16 cellular contexts compared by ENCODE assay signal in the genomic region with DNA sequence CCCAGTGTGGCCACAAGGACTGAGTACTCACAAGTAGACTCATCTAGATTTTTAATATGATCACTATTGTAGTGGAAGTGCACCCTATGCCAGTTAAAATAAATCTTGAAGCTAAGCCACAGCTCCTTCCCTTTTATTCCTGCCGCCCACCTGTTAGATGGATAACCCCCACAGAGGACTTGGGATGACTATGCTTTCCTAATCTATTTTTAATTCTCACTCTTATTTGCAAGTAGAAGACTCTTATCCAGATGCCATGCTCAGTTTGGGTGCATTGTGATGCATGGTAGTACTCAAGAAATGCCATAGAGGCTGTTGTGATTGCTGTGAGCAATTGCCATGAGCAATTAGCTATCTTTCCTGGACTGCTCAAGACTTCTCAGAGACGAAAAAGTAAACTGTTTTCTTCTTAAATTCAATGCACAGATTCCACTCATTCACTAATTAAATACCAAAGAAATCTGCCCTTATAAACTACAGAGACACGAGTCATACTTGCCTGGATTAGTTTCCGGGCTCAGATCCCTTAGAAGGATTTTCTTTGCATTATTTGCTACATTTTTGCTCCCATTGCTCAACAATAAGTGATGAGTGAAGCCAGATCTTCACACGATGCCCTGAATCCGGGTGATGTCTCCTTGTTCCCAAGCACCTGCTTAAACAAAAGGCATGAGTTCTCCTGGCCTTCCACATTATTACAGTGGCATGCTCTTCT.
"Had no signal": no experiment of that assay in that cellular context is flagged by ENCODE, and none has a peak within 500 bp of the region (broad histone marks: within the 10 kb centered on the region; RNA-seq: fewer than 3 reads in every experiment).

No MANE protein-coding gene starts in this region.

- H3K36me3 Mint-ChIP-seq: activated naive CD8-positive, alpha-beta T cell treated with anti-CD3 and anti-CD28 coated beads for 36 hours; brain; naive B cell; stimulated activated effector memory CD8-positive, alpha-beta T cell treated with anti-CD3 and anti-CD28 coated beads, Interleukin-12 subunit alpha, Interleukin-12 subunit beta, amount 100 ng/mL, for 72 hours had no signal

- H3K27ac Mint-ChIP-seq: activated CD4-positive, alpha-beta T cell treated with anti-CD3 and anti-CD28 coated beads, Interleukin-2, amount 10 ng/mL, durations not matched to agents 7 days and 5 days; activated naive CD8-positive, alpha-beta T cell treated with anti-CD3 and anti-CD28 coated beads for 36 hours; activated T-helper 1 cell treated with anti-CD3 and anti-CD28 coated beads, Interleukin-12 subunit alpha, Interleukin-12 subunit beta, Interleukin-2, Interleukin-4 antibody, amounts not matched to agents 30 ng/mL and 10 ng/mL and 1 ng/mL, durations not matched to agents 14 hours and 24 hours and 36 hours; naive B cell; stimulated activated effector memory CD8-positive, alpha-beta T cell treated with anti-CD3 and anti-CD28 coated beads, Interleukin-12 subunit alpha, Interleukin-12 subunit beta, amount 100 ng/mL, for 72 hours; T-helper 2 cell treated with Interferon-gamma antibody and Interleukin-4, amounts not matched to agents 5 μg/mL and 100 μg/mL, for 36 hours had no signal

- H3K36me3 ChIP-seq: gastrocnemius medialis, heart right ventricle, pancreas, tibial nerve, vagina had no signal

- ATAC-seq: gastrocnemius medialis; heart right ventricle; pancreas; stimulated activated effector memory CD8-positive, alpha-beta T cell treated with anti-CD3 and anti-CD28 coated beads, Interleukin-12 subunit alpha, Interleukin-12 subunit beta, amount 100 ng/mL, for 72 hours had no signal

- H3K27ac ChIP-seq: gastrocnemius medialis, heart right ventricle, pancreas, tibial nerve, vagina had no signal

- H3K27me3 Mint-ChIP-seq: activated CD4-positive, alpha-beta T cell treated with anti-CD3 and anti-CD28 coated beads, Interleukin-2, amount 10 ng/mL, durations not matched to agents 7 days and 5 days; activated naive CD8-positive, alpha-beta T cell treated with anti-CD3 and anti-CD28 coated beads for 36 hours; brain; naive B cell had no signal

- H3K4me1 Mint-ChIP-seq: activated CD4-positive, alpha-beta T cell treated with anti-CD3 and anti-CD28 coated beads, Interleukin-2, amount 10 ng/mL, durations not matched to agents 7 days and 5 days; activated naive CD8-positive, alpha-beta T cell treated with anti-CD3 and anti-CD28 coated beads for 36 hours; naive B cell; stimulated activated effector memory CD8-positive, alpha-beta T cell treated with anti-CD3 and anti-CD28 coated beads, Interleukin-12 subunit alpha, Interleukin-12 subunit beta, amount 100 ng/mL, for 72 hours had no signal

- H3K9me3 ChIP-seq: gastrocnemius medialis, pancreas, vagina had no signal

- DNase-seq: activated CD4-positive, alpha-beta T cell treated with anti-CD3 and anti-CD28 coated beads, Interleukin-2, amount 10 ng/mL, durations not matched to agents 7 days and 5 days; activated naive CD8-positive, alpha-beta T cell treated with anti-CD3 and anti-CD28 coated beads for 36 hours; amygdala; effector memory CD4-positive, alpha-beta T cell; gastrocnemius medialis; heart right ventricle; naive B cell; pancreas had no signal

- FAIRE-seq: islet of Langerhans, pancreas had no signal

- H3K4me1 ChIP-seq: gastrocnemius medialis, heart right ventricle, pancreas, tibial nerve, vagina had no signal

- H3K9me3 Mint-ChIP-seq: activated naive CD8-positive, alpha-beta T cell treated with anti-CD3 and anti-CD28 coated beads for 36 hours; activated T-helper 1 cell treated with anti-CD3 and anti-CD28 coated beads, Interleukin-12 subunit alpha, Interleukin-12 subunit beta, Interleukin-2, Interleukin-4 antibody, amounts not matched to agents 30 ng/mL and 10 ng/mL and 1 ng/mL, durations not matched to agents 14 hours and 24 hours and 36 hours; T-helper 2 cell treated with Interferon-gamma antibody and Interleukin-4, amounts not matched to agents 5 μg/mL and 100 μg/mL, for 36 hours had no signal

- H3K4me3 ChIP-seq: gastrocnemius medialis, heart right ventricle, lung, pancreas, tibial nerve, vagina had no signal

- H3K4me3 Mint-ChIP-seq: activated CD4-positive, alpha-beta T cell treated with anti-CD3 and anti-CD28 coated beads, Interleukin-2, amount 10 ng/mL, durations not matched to agents 7 days and 5 days; activated naive CD8-positive, alpha-beta T cell treated with anti-CD3 and anti-CD28 coated beads for 36 hours; activated T-helper 1 cell treated with anti-CD3 and anti-CD28 coated beads, Interleukin-12 subunit alpha, Interleukin-12 subunit beta, Interleukin-2, Interleukin-4 antibody, amounts not matched to agents 30 ng/mL and 10 ng/mL and 1 ng/mL, durations not matched to agents 14 hours and 24 hours and 36 hours; brain; naive B cell; stimulated activated effector memory CD8-positive, alpha-beta T cell treated with anti-CD3 and anti-CD28 coated beads, Interleukin-12 subunit alpha, Interleukin-12 subunit beta, amount 100 ng/mL, for 72 hours; T-helper 2 cell treated with Interferon-gamma antibody and Interleukin-4, amounts not matched to agents 5 μg/mL and 100 μg/mL, for 36 hours had no signal

- H3K27me3 ChIP-seq: gastrocnemius medialis, tibial nerve, vagina had no signal
